In genomic region chr9:91258448-91258847, GRCh38 we compare ENCODE assay signal across 16 cellular contexts.
"Had no signal": no experiment of that assay in that cellular context is flagged by ENCODE, and none has a peak within 500 bp of the region (broad histone marks: within the 10 kb centered on the region; RNA-seq: fewer than 3 reads in every experiment).

No MANE protein-coding gene starts in this region.

- ATAC-seq: activated T-cell treated with anti-CD3 and anti-CD28 coated beads, Interleukin-2, amount 50 U/mL, for 4 hours had no signal

- H3K27me3 Mint-ChIP-seq: activated CD4-positive, alpha-beta T cell treated with anti-CD3 and anti-CD28 coated beads, Interleukin-2, amount 10 ng/mL, durations not matched to agents 7 days and 5 days had no signal

- H3K4me3 Mint-ChIP-seq: activated CD4-positive, alpha-beta T cell treated with anti-CD3 and anti-CD28 coated beads, Interleukin-2, amount 10 ng/mL, durations not matched to agents 7 days and 5 days; activated naive CD4-positive, alpha-beta T cell treated with anti-CD3 and anti-CD28 coated beads for 36 hours; activated T-cell treated with anti-CD3 and anti-CD28 coated beads, Interleukin-2, amount 50 U/mL, for 4 hours; mesothelial cell of epicardium; nephron; T-helper 2 cell treated with Interferon-gamma antibody and Interleukin-4, amounts not matched to agents 5 μg/mL and 100 μg/mL, for 36 hours had no signal

- DNase-seq: activated CD4-positive, alpha-beta T cell treated with anti-CD3 and anti-CD28 coated beads, Interleukin-2, amount 10 ng/mL, durations not matched to agents 7 days and 5 days; activated CD8-positive, alpha-beta memory T cell treated with anti-CD3 and anti-CD28 coated beads, Interleukin-2, amount 50 U/mL, for 4 hours; activated naive CD4-positive, alpha-beta T cell treated with anti-CD3 and anti-CD28 coated beads for 36 hours; activated T-cell treated with anti-CD3 and anti-CD28 coated beads, Interleukin-2, amount 50 U/mL, for 4 hours; aorta; brain microvascular endothelial cell; central memory CD4-positive, alpha-beta T cell; colonic mucosa; foreskin melanocyte; nucleus accumbens; posterior cingulate gyrus; stimulated activated naive CD4-positive, alpha-beta T cell; thyroid gland had no signal

- H3K27ac Mint-ChIP-seq: activated CD4-positive, alpha-beta T cell treated with anti-CD3 and anti-CD28 coated beads, Interleukin-2, amount 10 ng/mL, durations not matched to agents 7 days and 5 days; activated naive CD4-positive, alpha-beta T cell treated with anti-CD3 and anti-CD28 coated beads for 36 hours; mesothelial cell of epicardium; nephron; T-helper 2 cell treated with Interferon-gamma antibody and Interleukin-4, amounts not matched to agents 5 μg/mL and 100 μg/mL, for 36 hours had no signal

- H3K9me3 Mint-ChIP-seq: activated naive CD4-positive, alpha-beta T cell treated with anti-CD3 and anti-CD28 coated beads for 36 hours had no signal
